8 cellular contexts compared by ENCODE assay signal in the genomic region with DNA sequence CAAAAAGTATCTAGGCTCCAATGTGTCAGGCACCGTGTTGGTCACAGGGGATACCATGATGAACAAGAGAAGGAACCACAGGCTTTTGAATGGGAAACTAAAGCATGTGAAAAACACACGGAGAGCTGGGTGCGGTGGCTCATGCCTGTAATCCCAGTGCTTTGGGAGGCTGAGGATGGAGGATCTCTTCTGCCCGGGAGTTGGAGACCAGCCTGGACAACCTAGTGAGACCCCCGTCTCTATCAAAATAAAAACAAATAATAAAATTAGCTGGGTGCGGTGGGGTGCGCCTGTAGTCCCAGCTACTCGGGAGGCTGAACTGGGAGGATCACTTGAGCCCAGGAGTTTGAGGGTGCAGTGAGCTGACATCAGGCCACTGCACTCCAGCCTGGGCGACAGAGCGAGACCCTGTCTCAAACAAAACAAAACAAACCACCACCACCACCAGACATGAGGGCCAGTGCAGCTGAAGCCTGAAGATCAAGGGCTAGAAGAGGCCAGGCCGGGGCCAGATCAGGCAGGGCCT. TPM values are rescaled to one million over a fixed set of nuclear protein-coding genes. Genes with fewer than 3 reads are reported as not detected.
DNase-seq lines count a peak whose midpoint lies in the region; ATAC-seq and TF ChIP-seq lines count a peak whose summit lies in the region.

No MANE protein-coding gene starts in this region.

- DNase-seq in SJSA1 (ENCODE audit: low read depth in 1 of 2, low spot score in 2 of 2) (no peak), fibroblast of pulmonary artery (ENCODE audit: low read depth) (no peak), skeletal muscle cell (ENCODE audit: low read depth) (no peak), amniotic stem cell (lab: John Stamatoyannopoulos, UW) (no peak), midbrain (lab: John Stamatoyannopoulos, UW) (no peak), NCI-H345 (lab: John Stamatoyannopoulos, UW) (no peak)

- H3K27me3 ChIP-seq in SJSA1 (replicated peaks), result no peaks in the 10 kb centered on the region

- peak overlapping the region; percentile 84 for H3K27ac ChIP-seq in SJSA1

- H3K4me3 ChIP-seq in SJSA1, result peak overlapping the region; percentile 66
- H3K4me3 ChIP-seq in fibroblast of pulmonary artery (replicated peaks; ENCODE audit: low read depth, low read length), result peak overlapping the region; percentile 68
- peak overlapping the region; percentile 76 for H3K4me3 ChIP-seq in skeletal muscle cell (ENCODE audit: low read depth, low read length)

- ATAC-seq in GM18909 (IDR thresholded peaks at IDR 0.05; ENCODE audit: poor library complexity, unreplicated experiment), result peak; percentile 16
- ATAC-seq in GM21526 (IDR thresholded peaks at IDR 0.05; ENCODE audit: low FRiP score, unreplicated experiment), result no peak

- peaks cover 52% of the 10 kb centered on the region for H3K4me1 ChIP-seq in SJSA1 (replicated peaks)

- peaks cover 41% of the 10 kb centered on the region for H3K36me3 ChIP-seq in SJSA1

- no peaks in the 10 kb centered on the region for H3K9me3 ChIP-seq in SJSA1 (replicated peaks)

- TF ChIP-seq CTCF in fibroblast of pulmonary artery (IDR thresholded peaks at IDR 0.05; ENCODE audit: low read length, missing control alignments), result no peak

RNA-seq across cellular contexts. Expression of gene COPS6, which starts 0.6 kb away (rescaled TPM):
- total RNA-seq in SJSA1 (2014; rRNA removed; shearing (Covaris generic)), result 56.4 and 111 TPM in 2 replicates

RNA-seq across cellular contexts. Expression of gene ZNF3, which starts 6.6 kb away (rescaled TPM):
- total RNA-seq in SJSA1 (2014; rRNA removed; shearing (Covaris generic)), result 27.4 and 36.9 TPM in 2 replicates

RNA-seq across cellular contexts. Expression of gene MCM7, which starts 13.0 kb away (rescaled TPM):
- total RNA-seq in SJSA1 (2014; rRNA removed; shearing (Covaris generic)), result 200 and 254 TPM in 2 replicates

RNA-seq across cellular contexts. Expression of gene AP4M1, which starts 13.3 kb away (rescaled TPM):
- 11.1 and 17.5 TPM in 2 replicates for total RNA-seq in SJSA1 (2014; rRNA removed; shearing (Covaris generic))

RNA-seq across cellular contexts. Expression of gene TAF6, which starts 31.0 kb away (rescaled TPM):
- 20.5 and 35.3 TPM in 2 replicates for total RNA-seq in SJSA1 (2014; rRNA removed; shearing (Covaris generic))
